8 cellular contexts compared by ENCODE assay signal in genomic region chr4:13548059-13548983, GRCh38. TPM values are rescaled to one million over a fixed set of nuclear protein-coding genes. Genes with fewer than 3 reads are reported as not detected.
DNase-seq lines count a peak whose midpoint lies in the region; ATAC-seq and TF ChIP-seq lines count a peak whose summit lies in the region.

No MANE protein-coding gene starts in this region.

- H3K27me3 ChIP-seq in esophagus squamous epithelium = peaks cover 26 to 95% (median 52%) of the 10 kb centered on the region in 4 donors

- H3K9me3 ChIP-seq in esophagus squamous epithelium = peaks cover 0 to 5% (median 5%) of the 10 kb centered on the region in 3 donors

- no peak for ATAC-seq in stimulated activated naive B cell treated with anti-CD40 and anti-IgM and Interleukin-4, amounts not matched to agents 10 μg/mL and 1 μg/mL and 100 μg/mL, for 72 hours (replicated peaks)
- ATAC-seq in HG03135 (IDR thresholded peaks at IDR 0.05; ENCODE audit: unreplicated experiment) (no peak), HG02759 (IDR thresholded peaks at IDR 0.05; ENCODE audit: unreplicated experiment) (no peak), HG03095 (IDR thresholded peaks at IDR 0.05; ENCODE audit: unreplicated experiment) (no peak)

- TF ChIP-seq POLR2A in esophagus squamous epithelium (IDR thresholded peaks at IDR 0.05) = no peak

- peaks cover 4% of the 10 kb centered on the region for H3K9me3 Mint-ChIP-seq in activated CD4-positive, alpha-beta T cell treated with anti-CD3 and anti-CD28 coated beads, Interleukin-2, amount 10 ng/mL, durations not matched to agents 24 days and 14 days
- H3K9me3 Mint-ChIP-seq in stimulated activated naive B cell treated with anti-CD40 and anti-IgM and Interleukin-4, amounts not matched to agents 10 μg/mL and 1 μg/mL and 100 μg/mL, for 72 hours = peaks cover 5 to 12% of the 10 kb centered on the region in 2 donors

- no peak overlapping the region for H3K27ac Mint-ChIP-seq in activated CD4-positive, alpha-beta T cell treated with anti-CD3 and anti-CD28 coated beads, Interleukin-2, amount 10 ng/mL, durations not matched to agents 24 days and 14 days
- peak overlapping the region; percentile 47 for H3K27ac Mint-ChIP-seq in stimulated activated naive B cell treated with anti-CD40 and anti-IgM and Interleukin-4, amounts not matched to agents 10 μg/mL and 1 μg/mL and 100 μg/mL, for 72 hours

- peak overlapping the region; percentile 80 for H3K4me3 Mint-ChIP-seq in activated CD4-positive, alpha-beta T cell treated with anti-CD3 and anti-CD28 coated beads, Interleukin-2, amount 10 ng/mL, durations not matched to agents 24 days and 14 days
- peak overlapping the region; percentile 80 to 88 for H3K4me3 Mint-ChIP-seq in stimulated activated naive B cell treated with anti-CD40 and anti-IgM and Interleukin-4, amounts not matched to agents 10 μg/mL and 1 μg/mL and 100 μg/mL, for 72 hours

- no peak for DNase-seq in activated CD4-positive, alpha-beta T cell treated with anti-CD3 and anti-CD28 coated beads, Interleukin-2, amount 10 ng/mL, durations not matched to agents 24 days and 14 days
- DNase-seq in activated CD4-positive, alpha-beta T cell treated with anti-CD3 and anti-CD28 coated beads for 4 hours = no peak
- DNase-seq in NCI-H510A treated with DMSO at 0.1 percent for 48 hours (lab: John Stamatoyannopoulos, UW) = peak; percentile 20
- DNase-seq in esophagus squamous epithelium (lab: John Stamatoyannopoulos, UW) = no peak
- DNase-seq in stimulated activated naive B cell treated with anti-CD40 and anti-IgM and Interleukin-4, amounts not matched to agents 10 μg/mL and 1 μg/mL and 100 μg/mL, for 72 hours = no peak

- peak overlapping the region in 3 of 4 donors; percentile 24 to 59 (median 48) for H3K4me3 ChIP-seq in esophagus squamous epithelium

- peaks cover 8% of the 10 kb centered on the region for H3K36me3 Mint-ChIP-seq in activated CD4-positive, alpha-beta T cell treated with anti-CD3 and anti-CD28 coated beads, Interleukin-2, amount 10 ng/mL, durations not matched to agents 24 days and 14 days (ENCODE audit: low read depth)
- peaks cover 2 to 10% of the 10 kb centered on the region in 2 donors for H3K36me3 Mint-ChIP-seq in stimulated activated naive B cell treated with anti-CD40 and anti-IgM and Interleukin-4, amounts not matched to agents 10 μg/mL and 1 μg/mL and 100 μg/mL, for 72 hours

- peaks cover 30 to 54% (median 32%) of the 10 kb centered on the region in 3 donors for H3K4me1 ChIP-seq in esophagus squamous epithelium

- peaks cover 27% of the 10 kb centered on the region for H3K4me1 Mint-ChIP-seq in activated CD4-positive, alpha-beta T cell treated with anti-CD3 and anti-CD28 coated beads, Interleukin-2, amount 10 ng/mL, durations not matched to agents 24 days and 14 days
- peaks cover 24 to 39% of the 10 kb centered on the region in 2 donors for H3K4me1 Mint-ChIP-seq in stimulated activated naive B cell treated with anti-CD40 and anti-IgM and Interleukin-4, amounts not matched to agents 10 μg/mL and 1 μg/mL and 100 μg/mL, for 72 hours

- no peak overlapping the region for H3K27ac ChIP-seq in esophagus squamous epithelium

- H3K27me3 Mint-ChIP-seq in activated CD4-positive, alpha-beta T cell treated with anti-CD3 and anti-CD28 coated beads, Interleukin-2, amount 10 ng/mL, durations not matched to agents 24 days and 14 days = peaks cover 62% of the 10 kb centered on the region
- H3K27me3 Mint-ChIP-seq in stimulated activated naive B cell treated with anti-CD40 and anti-IgM and Interleukin-4, amounts not matched to agents 10 μg/mL and 1 μg/mL and 100 μg/mL, for 72 hours = peaks cover 57 to 81% of the 10 kb centered on the region in 2 donors

- no peak for TF ChIP-seq CTCF in esophagus squamous epithelium (IDR thresholded peaks at IDR 0.05)

- no peaks in the 10 kb centered on the region for H3K36me3 ChIP-seq in esophagus squamous epithelium

- intact Hi-C loops in activated CD4-positive, alpha-beta T cell treated with anti-CD3 and anti-CD28 coated beads, Interleukin-2, amount 10 ng/mL, durations not matched to agents 24 days and 14 days (cut with micrococcal nuclease) = loop anchor here (5.0 kb wide), 1 partner anchor 1781 kb away; no protein-coding TSS in a partner anchor
- intact Hi-C loops in esophagus squamous epithelium (cut with DNase I) = loop anchor here (5.0 kb wide), 1 partner anchor 696 kb away; no protein-coding TSS in a partner anchor

- 9 to 10% methylated on average over 17 to 19 of the region's 35 CpGs for WGBS in esophagus squamous epithelium, 2 donors

RNA-seq across cellular contexts. Expression of gene NKX3-2, which starts 4.0 kb away (rescaled TPM):
- total RNA-seq in activated CD4-positive, alpha-beta T cell treated with anti-CD3 and anti-CD28 coated beads, Interleukin-2, amount 10 ng/mL, durations not matched to agents 24 days and 14 days = not detected in 2 replicates
- total RNA-seq in esophagus squamous epithelium = under 1 TPM in 2 of 4 donors, not detected in 2; 0.19 to 0.62 TPM
